8 cellular contexts compared by ENCODE assay signal in the genomic region with DNA sequence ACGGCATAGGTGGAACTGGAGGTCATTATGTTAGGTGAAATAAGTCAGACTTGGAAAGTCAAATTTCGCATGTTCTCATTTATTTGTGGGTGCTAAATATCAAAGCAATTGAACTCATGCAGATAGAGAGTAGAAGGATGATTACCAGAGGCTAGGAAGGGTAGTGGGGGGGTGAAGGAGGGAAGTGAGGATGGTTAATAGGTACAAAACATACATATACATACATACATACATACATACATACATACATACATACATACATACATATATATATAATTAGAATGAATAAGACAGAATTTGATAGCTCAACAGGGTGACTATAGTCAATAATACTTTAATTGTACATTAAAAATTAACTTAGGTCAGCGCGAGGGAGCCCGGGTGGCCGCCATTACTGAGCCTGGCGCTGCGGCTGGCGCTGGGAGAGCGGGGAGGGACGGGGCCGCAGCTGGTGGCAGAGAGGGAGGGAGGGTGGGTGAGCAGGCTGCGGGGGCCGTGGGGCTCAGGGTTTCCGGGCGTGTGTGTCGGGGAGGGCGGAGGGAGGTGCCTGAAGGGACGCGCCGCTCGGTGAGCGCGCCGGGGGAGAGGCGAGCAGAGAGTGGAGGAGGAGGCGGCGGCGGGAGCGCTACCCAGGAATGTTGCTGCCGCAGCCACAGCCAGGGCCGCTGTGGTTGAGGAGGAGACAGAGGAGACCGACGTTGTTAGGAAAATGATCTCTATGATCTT.
DNase-seq lines count a peak whose midpoint lies in the region; ATAC-seq and TF ChIP-seq lines count a peak whose summit lies in the region.

No MANE protein-coding gene starts in this region.

- no peaks in the 10 kb centered on the region for H4K20me1 ChIP-seq in hepatocyte (ENCODE audit: insufficient read depth, poor library complexity, severe bottlenecking)

- H3K79me2 ChIP-seq in hepatocyte, result no peaks in the 10 kb centered on the region

- H3K4me1 ChIP-seq in hepatocyte (ENCODE audit: insufficient read depth), result peaks cover 4% of the 10 kb centered on the region

- TF ChIP-seq CTCF in hepatocyte (IDR thresholded peaks at IDR 0.05; ENCODE audit: poor library complexity), result no peak

- H3K27me3 ChIP-seq in hepatocyte, result no peaks in the 10 kb centered on the region

- H3K4me2 ChIP-seq in hepatocyte, result peak overlapping the region; percentile 77

- H3K9me2 ChIP-seq in hepatocyte (replicated peaks; ENCODE audit: insufficient read depth), result no peaks in the 10 kb centered on the region

- peak overlapping the region; percentile 81 for H2AFZ ChIP-seq in hepatocyte

- H3K9me3 ChIP-seq in hepatocyte (ENCODE audit: low read depth), result peaks cover 7% of the 10 kb centered on the region

- H3K36me3 ChIP-seq in hepatocyte (replicated peaks; ENCODE audit: insufficient read depth, low read depth), result no peaks in the 10 kb centered on the region

- ATAC-seq in GM21367 (IDR thresholded peaks at IDR 0.05; ENCODE audit: unreplicated experiment) (no peak), HG02678 (IDR thresholded peaks at IDR 0.05; ENCODE audit: unreplicated experiment) (no peak)

- peak overlapping the region; percentile 23 for H3K4me3 ChIP-seq in hepatocyte

- H3K27ac ChIP-seq in hepatocyte, result peak overlapping the region; percentile 5

- 23% methylated on average over 10 of the region's 34 CpGs for WGBS in hepatocyte (ENCODE audit: low lambda C conversion rate, missing lambda C conversion rate)

- DNase-seq in D341Med (ENCODE audit: low spot score), result peak; percentile 65
- peak; percentile 68 for DNase-seq in NCI-H1694 (lab: John Stamatoyannopoulos, UW)
- peak in 55 of 56 donors; percentile 8 to 85 (median 56) for DNase-seq in amygdala (lab: John Stamatoyannopoulos, UW)
- DNase-seq in hepatocyte (ENCODE audit: low spot score), result peak; percentile 85
- DNase-seq in putamen (ENCODE audit: low spot score), result peak; percentile 75
- no peak for DNase-seq in activated CD8-positive, alpha-beta memory T cell treated with anti-CD3 and anti-CD28 coated beads for 24 hours
